ENCODE assay signal across 27 cellular contexts in genomic region chr19:58117841-58118575, GRCh38. TPM values are rescaled to one million over a fixed set of nuclear protein-coding genes. Genes with fewer than 3 reads are reported as not detected.
DNase-seq lines count a peak whose midpoint lies in the region; ATAC-seq, FAIRE-seq and TF ChIP-seq lines count a peak whose summit lies in the region.
"Had no signal": no experiment of that assay in that cellular context is flagged by ENCODE, and none has a peak within 500 bp of the region (broad histone marks: within the 10 kb centered on the region; RNA-seq: fewer than 3 reads in every experiment).

No MANE protein-coding gene starts in this region.

- intact Hi-C loops in activated CD4-positive, alpha-beta T cell treated with anti-CD3 and anti-CD28 coated beads for 36 hours (cut with DNase I, micrococcal nuclease): no loop called here

- no peak for TF ChIP-seq CTCF in endothelial cell (IDR thresholded peaks at IDR 0.05; ENCODE audit: unreplicated experiment)

- no peak for FAIRE-seq in urothelium cell line (lab: Jason Lieb, UNC)
- FAIRE-seq: endothelial cell of umbilical vein had no signal

- POLR2A ChIA-PET in activated CD4-positive, alpha-beta T cell treated with anti-CD3 and anti-CD28 coated beads for 36 hours (lab: Charles Lee): no interaction called here

- H3K27me3 Mint-ChIP-seq in activated CD4-positive, alpha-beta T cell treated with anti-CD3 and anti-CD28 coated beads for 36 hours: peaks cover 17% of the 10 kb centered on the region
- H3K27me3 Mint-ChIP-seq in endothelial cell (ENCODE audit: unreplicated experiment): peaks cover 16% of the 10 kb centered on the region
- H3K27me3 Mint-ChIP-seq: activated CD4-positive, alpha-beta memory T cell treated with anti-CD3 and anti-CD28 coated beads, Interleukin-2, amount 10 ng/mL, durations not matched to agents 7 days and 5 days; type B pancreatic cell had no signal

- DNase-seq in activated CD4-positive, alpha-beta T cell treated with anti-CD3 and anti-CD28 coated beads for 36 hours: peak; percentile 10
- DNase-seq in activated CD4-positive, alpha-beta T cell treated with anti-CD3 and anti-CD28 coated beads for 1 hour: no peak
- peak; percentile 24 for DNase-seq in HK-2 (ENCODE audit: unreplicated experiment)
- no peak for DNase-seq in endothelial cell (ENCODE audit: low spot score)
- peak; percentile 62 for DNase-seq in retina
- no peak for DNase-seq in NCI-H1436 (lab: John Stamatoyannopoulos, UW)
- no peak for DNase-seq in urothelium cell line (ENCODE audit: low spot score)
- no peak for DNase-seq in HT-29 (ENCODE audit: low spot score)
- DNase-seq: 8988T; activated CD4-positive, alpha-beta memory T cell treated with anti-CD3 and anti-CD28 coated beads, Interleukin-2, amount 10 ng/mL, durations not matched to agents 7 days and 5 days; activated T-cell treated with anti-CD3 and anti-CD28 coated beads, Interleukin-2, amount 50 U/mL, for 48 hours; BE2C; Calu3; EL; hippocampal formation; kidney glomerular epithelial cell; NCI-H2081 treated with DMSO at 0.1 percent for 48 hours; NCI-H510A; SHP77; stimulated activated naive CD4-positive, alpha-beta T cell; WERI-Rb-1 had no signal

- peaks cover 64% of the 10 kb centered on the region for H3K9me3 Mint-ChIP-seq in activated CD4-positive, alpha-beta T cell treated with anti-CD3 and anti-CD28 coated beads for 36 hours (ENCODE audit: low read depth)
- peaks cover 61% of the 10 kb centered on the region for H3K9me3 Mint-ChIP-seq in endothelial cell (ENCODE audit: unreplicated experiment)

- CTCF ChIA-PET in activated CD4-positive, alpha-beta T cell treated with anti-CD3 and anti-CD28 coated beads for 36 hours (lab: Charles Lee): no interaction called here

- no peak overlapping the region for H3K4me3 Mint-ChIP-seq in activated CD4-positive, alpha-beta T cell treated with anti-CD3 and anti-CD28 coated beads for 36 hours
- peak overlapping the region; percentile 28 for H3K4me3 Mint-ChIP-seq in endothelial cell (ENCODE audit: unreplicated experiment)
- H3K4me3 Mint-ChIP-seq: activated CD4-positive, alpha-beta memory T cell treated with anti-CD3 and anti-CD28 coated beads, Interleukin-2, amount 10 ng/mL, durations not matched to agents 7 days and 5 days; activated naive CD8-positive, alpha-beta T cell; brain; dendritic cell treated with granulocyte-macrophage colony-stimulating factor and Interleukin-4, amounts not matched to agents 40 ng/mL and 50 ng/mL, for 4 days; T-helper 1 cell treated with Interleukin-12 subunit alpha and Interleukin-12 subunit beta and Interleukin-4 antibody, amounts not matched to agents 30 μg/mL and 1 μg/mL, for 36 hours; type B pancreatic cell had no signal

- no peak for ATAC-seq in activated CD4-positive, alpha-beta T cell treated with anti-CD3 and anti-CD28 coated beads for 36 hours

- H3K36me3 Mint-ChIP-seq in activated CD4-positive, alpha-beta T cell treated with anti-CD3 and anti-CD28 coated beads for 36 hours (ENCODE audit: low read depth): peaks cover 57% of the 10 kb centered on the region
- H3K36me3 Mint-ChIP-seq in endothelial cell (ENCODE audit: low read depth, unreplicated experiment): peaks cover 49% of the 10 kb centered on the region
- H3K36me3 Mint-ChIP-seq: type B pancreatic cell had no signal

- no peaks in the 10 kb centered on the region for H3K4me1 Mint-ChIP-seq in activated CD4-positive, alpha-beta T cell treated with anti-CD3 and anti-CD28 coated beads for 36 hours
- H3K4me1 Mint-ChIP-seq in endothelial cell (ENCODE audit: unreplicated experiment): no peaks in the 10 kb centered on the region
- H3K4me1 Mint-ChIP-seq: activated CD4-positive, alpha-beta memory T cell treated with anti-CD3 and anti-CD28 coated beads, Interleukin-2, amount 10 ng/mL, durations not matched to agents 7 days and 5 days; brain had no signal

- H3K27ac Mint-ChIP-seq in activated CD4-positive, alpha-beta T cell treated with anti-CD3 and anti-CD28 coated beads for 36 hours: no peak overlapping the region
- no peak overlapping the region for H3K27ac Mint-ChIP-seq in endothelial cell (ENCODE audit: unreplicated experiment)
- H3K27ac Mint-ChIP-seq: activated CD4-positive, alpha-beta memory T cell treated with anti-CD3 and anti-CD28 coated beads, Interleukin-2, amount 10 ng/mL, durations not matched to agents 7 days and 5 days; activated naive CD8-positive, alpha-beta T cell; brain; dendritic cell treated with granulocyte-macrophage colony-stimulating factor and Interleukin-4, amounts not matched to agents 40 ng/mL and 50 ng/mL, for 4 days; type B pancreatic cell had no signal

RNA-seq across cellular contexts. Expression of gene ZSCAN18, which starts 20.0 kb away (rescaled TPM):
- total RNA-seq in activated CD4-positive, alpha-beta T cell treated with anti-CD3 and anti-CD28 coated beads for 36 hours: 10 to 100 TPM; 23.1 to 29.2 TPM
- 47.7 TPM for total RNA-seq in endothelial cell (ENCODE audit: unreplicated experiment)
- total RNA-seq in HT-29 (2014; rRNA removed; shearing (Covaris generic)): not detected in 2 replicates

RNA-seq across cellular contexts. Expression of gene ZNF329, which starts 32.6 kb away (rescaled TPM):
- total RNA-seq in activated CD4-positive, alpha-beta T cell treated with anti-CD3 and anti-CD28 coated beads for 36 hours: 1 to 10 TPM; 4.9 to 5.0 TPM
- 14.9 TPM for total RNA-seq in endothelial cell (ENCODE audit: unreplicated experiment)
- 2.5 and 4.2 TPM in 2 replicates for total RNA-seq in HT-29 (2014; rRNA removed; shearing (Covaris generic))

RNA-seq across cellular contexts. Expression of gene ZNF135, which starts 58.9 kb away (rescaled TPM):
- total RNA-seq in activated CD4-positive, alpha-beta T cell treated with anti-CD3 and anti-CD28 coated beads for 36 hours: 1 to 10 TPM; 1.3 to 1.5 TPM
- 1.1 TPM for total RNA-seq in endothelial cell (ENCODE audit: unreplicated experiment)
- total RNA-seq in HT-29 (2014; rRNA removed; shearing (Covaris generic)): not detected in 2 replicates
- total RNA-seq: activated CD4-positive, alpha-beta memory T cell treated with anti-CD3 and anti-CD28 coated beads, Interleukin-2, amount 10 ng/mL, durations not matched to agents 7 days and 5 days; Calu3 had no signal

Comparison
In these comparisons a context has a peak if more than half of its experiments do, and no peak if none do; other contexts are left out.
1. DNase-seq: peak in activated CD4-positive, alpha-beta T cell treated with anti-CD3 and anti-CD28 coated beads for 36 hours (single experiment), HK-2 (single experiment) and retina (single experiment); none in activated CD4-positive, alpha-beta T cell treated with anti-CD3 and anti-CD28 coated beads for 1 hour (single experiment), endothelial cell (single experiment), NCI-H1436 (single experiment), urothelium cell line (single experiment) and HT-29 (single experiment).
2. RNA of gene ZSCAN18, which starts 20.0 kb away (total RNA-seq): 47.7 TPM in endothelial cell (single experiment) and 23.1 to 29.2 TPM in activated CD4-positive, alpha-beta T cell treated with anti-CD3 and anti-CD28 coated beads for 36 hours; not detected in HT-29; every median in the first group is over 10 times any median in the second.